In the genomic region with DNA sequence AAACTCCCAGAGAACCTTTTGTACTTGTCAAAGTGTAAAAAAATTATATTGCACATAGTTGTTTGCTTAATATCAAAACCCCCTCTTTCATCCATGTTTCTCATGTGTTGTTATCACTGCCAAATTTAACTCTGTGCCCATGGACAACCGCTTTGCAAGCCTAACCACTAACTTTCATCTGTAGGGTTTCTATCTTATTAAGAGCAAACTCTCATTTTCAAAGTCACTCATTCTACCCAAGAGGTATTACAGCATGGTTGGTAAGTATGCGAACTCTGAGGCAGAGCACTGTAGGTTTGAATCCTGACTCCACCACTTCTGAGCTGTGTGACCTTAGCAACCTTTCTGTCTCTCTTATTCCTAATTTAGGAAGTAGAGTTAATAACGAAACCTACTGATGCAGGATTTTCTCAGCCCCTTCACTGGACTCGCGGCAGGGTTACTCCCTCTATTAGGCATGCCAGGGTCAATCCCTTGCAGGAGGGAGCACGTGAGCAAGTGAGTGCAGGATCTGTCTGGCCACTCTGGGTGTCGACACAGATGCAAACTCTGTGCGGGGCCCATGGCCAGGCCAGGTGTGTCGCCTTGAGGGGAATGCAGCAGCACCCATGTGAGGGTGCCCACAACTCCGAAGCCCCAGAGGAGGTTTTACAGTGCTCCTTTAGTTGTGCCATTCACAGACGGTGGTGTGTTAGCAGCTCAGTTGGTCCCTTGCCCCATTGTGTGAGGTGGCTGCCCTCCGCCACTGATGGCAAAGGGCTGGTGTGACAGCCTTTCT, we compare ENCODE assay signal across 22 cellular contexts.
DNase-seq lines count a peak whose midpoint lies in the region; ATAC-seq and TF ChIP-seq lines count a peak whose summit lies in the region.
"Had no signal": no experiment of that assay in that cellular context is flagged by ENCODE, and none has a peak within 500 bp of the region (broad histone marks: within the 10 kb centered on the region; RNA-seq: fewer than 3 reads in every experiment).

No MANE protein-coding gene starts in this region.

- peaks cover 2% of the 10 kb centered on the region for H3K36me3 Mint-ChIP-seq in neural progenitor cell
- H3K36me3 Mint-ChIP-seq in activated CD8-positive, alpha-beta T cell treated with anti-CD3 and anti-CD28 coated beads for 36 hours (ENCODE audit: low read depth): no peaks in the 10 kb centered on the region
- H3K36me3 Mint-ChIP-seq: natural killer cell treated with Interleukin-12 subunit alpha and Interleukin-12 subunit beta and Interleukin-15 and Interleukin-18, amount 100 ng/mL, for 72 hours; stimulated activated effector memory CD8-positive, alpha-beta T cell treated with anti-CD3 and anti-CD28 coated beads, Interleukin-12 subunit alpha, Interleukin-12 subunit beta, amount 100 ng/mL, for 72 hours had no signal

- no peaks in the 10 kb centered on the region for H3K9me3 ChIP-seq in neural progenitor cell (ENCODE audit: low read depth)
- H3K9me3 ChIP-seq: Peyer's patch, upper lobe of left lung had no signal

- H3K27ac ChIP-seq in neural progenitor cell: no peak overlapping the region
- H3K27ac ChIP-seq: Peyer's patch, upper lobe of left lung had no signal

- H3K79me2 ChIP-seq in neural progenitor cell (ENCODE audit: low read depth): no peaks in the 10 kb centered on the region

- intact Hi-C loops in activated CD8-positive, alpha-beta T cell treated with anti-CD3 and anti-CD28 coated beads for 36 hours (cut with micrococcal nuclease): no loop called here

- no peak overlapping the region for H3K27ac Mint-ChIP-seq in neural progenitor cell
- H3K27ac Mint-ChIP-seq in activated CD8-positive, alpha-beta T cell treated with anti-CD3 and anti-CD28 coated beads for 36 hours: no peak overlapping the region
- H3K27ac Mint-ChIP-seq: activated CD4-positive, alpha-beta memory T cell treated with anti-CD3 and anti-CD28 coated beads, Interleukin-2, amount 10 ng/mL, durations not matched to agents 7 days and 5 days; CD4-positive, alpha-beta T cell; natural killer cell treated with Interleukin-12 subunit alpha and Interleukin-12 subunit beta and Interleukin-15 and Interleukin-18, amount 100 ng/mL, for 72 hours; stimulated activated effector memory CD8-positive, alpha-beta T cell treated with anti-CD3 and anti-CD28 coated beads, Interleukin-12 subunit alpha, Interleukin-12 subunit beta, amount 100 ng/mL, for 72 hours had no signal

- POLR2A ChIA-PET in activated CD8-positive, alpha-beta T cell treated with anti-CD3 and anti-CD28 coated beads for 36 hours (lab: Charles Lee): no interaction called here

- TF ChIP-seq POLR2A in GM18505 (IDR thresholded peaks at IDR 0.05; ENCODE audit: borderline replicate concordance, extremely low read depth, insufficient read depth, insufficient read length): no peak

- no peak overlapping the region for H2AFZ ChIP-seq in neural progenitor cell (replicated peaks)

- no peaks in the 10 kb centered on the region for H4K20me1 ChIP-seq in neural progenitor cell (ENCODE audit: low read depth)

- H3K9me3 Mint-ChIP-seq in neural progenitor cell: peaks cover 4% of the 10 kb centered on the region
- no peaks in the 10 kb centered on the region for H3K9me3 Mint-ChIP-seq in activated CD8-positive, alpha-beta T cell treated with anti-CD3 and anti-CD28 coated beads for 36 hours

- no peaks in the 10 kb centered on the region for H3K27me3 Mint-ChIP-seq in neural progenitor cell (ENCODE audit: insufficient read depth, low read depth)
- H3K27me3 Mint-ChIP-seq in activated CD8-positive, alpha-beta T cell treated with anti-CD3 and anti-CD28 coated beads for 36 hours: no peaks in the 10 kb centered on the region
- H3K27me3 Mint-ChIP-seq: activated CD4-positive, alpha-beta memory T cell treated with anti-CD3 and anti-CD28 coated beads, Interleukin-2, amount 10 ng/mL, durations not matched to agents 7 days and 5 days; CD4-positive, alpha-beta T cell; natural killer cell treated with Interleukin-12 subunit alpha and Interleukin-12 subunit beta and Interleukin-15 and Interleukin-18, amount 100 ng/mL, for 72 hours had no signal

- ATAC-seq in GM19351 (IDR thresholded peaks at IDR 0.05; ENCODE audit: unreplicated experiment) (peak; percentile 54), GM21723 (IDR thresholded peaks at IDR 0.05; ENCODE audit: unreplicated experiment) (peak; percentile 61), HG03432 (IDR thresholded peaks at IDR 0.05; ENCODE audit: unreplicated experiment) (peak; percentile 50), GM18505 (IDR thresholded peaks at IDR 0.05; ENCODE audit: unreplicated experiment) (no peak)
- no peak for ATAC-seq in activated CD8-positive, alpha-beta T cell treated with anti-CD3 and anti-CD28 coated beads for 36 hours
- ATAC-seq: natural killer cell treated with Interleukin-12 subunit alpha and Interleukin-12 subunit beta and Interleukin-15 and Interleukin-18, amount 100 ng/mL, for 72 hours; stimulated activated effector memory CD8-positive, alpha-beta T cell treated with anti-CD3 and anti-CD28 coated beads, Interleukin-12 subunit alpha, Interleukin-12 subunit beta, amount 100 ng/mL, for 72 hours had no signal

- TF ChIP-seq CTCF in GM12865 (IDR thresholded peaks at IDR 0.05; ENCODE audit: insufficient read depth, low read depth, low read length, missing control alignments) (no peak), neural progenitor cell (IDR thresholded peaks at IDR 0.05) (no peak)
- TF ChIP-seq CTCF in activated CD8-positive, alpha-beta T cell treated with anti-CD3 and anti-CD28 coated beads for 36 hours (IDR thresholded peaks at IDR 0.05): no peak

- no peaks in the 10 kb centered on the region for H3K27me3 ChIP-seq in neural progenitor cell
- H3K27me3 ChIP-seq: Peyer's patch, upper lobe of left lung had no signal

- H3K4me3 ChIP-seq in GM12865 (ENCODE audit: low read depth, low read length) (no peak overlapping the region), neural progenitor cell (no peak overlapping the region)
- H3K4me3 ChIP-seq: Peyer's patch, upper lobe of left lung had no signal

- no peak overlapping the region for H3K9ac ChIP-seq in neural progenitor cell

- no peaks in the 10 kb centered on the region for H3F3A ChIP-seq in neural progenitor cell (ENCODE audit: low read depth)

- no peaks in the 10 kb centered on the region for H3K36me3 ChIP-seq in neural progenitor cell
- H3K36me3 ChIP-seq: Peyer's patch, upper lobe of left lung had no signal

- peak; percentile 73 for DNase-seq in GM12865 (ENCODE audit: low read depth)
- DNase-seq in neural progenitor cell (ENCODE audit: low spot score): no peak
- DNase-seq in activated CD8-positive, alpha-beta T cell treated with anti-CD3 and anti-CD28 coated beads for 36 hours: no peak
- no peak for DNase-seq in NCI-H1092 (lab: John Stamatoyannopoulos, UW)
- DNase-seq: activated CD4-positive, alpha-beta memory T cell treated with anti-CD3 and anti-CD28 coated beads, Interleukin-2, amount 10 ng/mL, durations not matched to agents 7 days and 5 days; activated CD4-positive, CD25-positive, alpha-beta regulatory T cell treated with anti-CD3 and anti-CD28 coated beads, Interleukin-2, amount 50 U/mL, for 72 hours; CD4-positive, alpha-beta T cell; cerebellar nuclear complex; MM.1S; NCI-H1436 treated with DMSO at 0.1 percent for 48 hours; NCI-H510A treated with DMSO at 0.1 percent for 48 hours; Peyer's patch; retina; stimulated activated CD4-positive, alpha-beta T cell treated with anti-CD3 and anti-CD28 coated beads, Interleukin-2, amount 100 ng/mL, for 48 hours; substantia nigra had no signal

- H3K4me1 ChIP-seq in neural progenitor cell: peaks cover 10% of the 10 kb centered on the region
- H3K4me1 ChIP-seq: Peyer's patch had no signal

- H3K4me1 Mint-ChIP-seq in neural progenitor cell: peaks cover 20% of the 10 kb centered on the region
- no peaks in the 10 kb centered on the region for H3K4me1 Mint-ChIP-seq in activated CD8-positive, alpha-beta T cell treated with anti-CD3 and anti-CD28 coated beads for 36 hours (ENCODE audit: low read depth)
- H3K4me1 Mint-ChIP-seq: activated CD4-positive, alpha-beta memory T cell treated with anti-CD3 and anti-CD28 coated beads, Interleukin-2, amount 10 ng/mL, durations not matched to agents 7 days and 5 days; stimulated activated effector memory CD8-positive, alpha-beta T cell treated with anti-CD3 and anti-CD28 coated beads, Interleukin-12 subunit alpha, Interleukin-12 subunit beta, amount 100 ng/mL, for 72 hours had no signal

- H3K4me2 ChIP-seq in neural progenitor cell: no peak overlapping the region

- no peak overlapping the region for H3K4me3 Mint-ChIP-seq in neural progenitor cell
- no peak overlapping the region for H3K4me3 Mint-ChIP-seq in activated CD8-positive, alpha-beta T cell treated with anti-CD3 and anti-CD28 coated beads for 36 hours
- H3K4me3 Mint-ChIP-seq: activated CD4-positive, alpha-beta memory T cell treated with anti-CD3 and anti-CD28 coated beads, Interleukin-2, amount 10 ng/mL, durations not matched to agents 7 days and 5 days; CD4-positive, alpha-beta T cell; natural killer cell treated with Interleukin-12 subunit alpha and Interleukin-12 subunit beta and Interleukin-15 and Interleukin-18, amount 100 ng/mL, for 72 hours; stimulated activated effector memory CD8-positive, alpha-beta T cell treated with anti-CD3 and anti-CD28 coated beads, Interleukin-12 subunit alpha, Interleukin-12 subunit beta, amount 100 ng/mL, for 72 hours had no signal

- CTCF ChIA-PET in activated CD8-positive, alpha-beta T cell treated with anti-CD3 and anti-CD28 coated beads for 36 hours (lab: Charles Lee): no interaction called here

Comparison
In these comparisons a context has a peak if more than half of its experiments do, and no peak if none do; other contexts are left out.
1. ATAC-seq: peak in GM19351 (single experiment), GM21723 (single experiment) and HG03432 (single experiment); none in activated CD8-positive, alpha-beta T cell treated with anti-CD3 and anti-CD28 coated beads for 36 hours (single experiment) and GM18505 (single experiment).